8 cellular contexts compared by ENCODE assay signal in the genomic region with DNA sequence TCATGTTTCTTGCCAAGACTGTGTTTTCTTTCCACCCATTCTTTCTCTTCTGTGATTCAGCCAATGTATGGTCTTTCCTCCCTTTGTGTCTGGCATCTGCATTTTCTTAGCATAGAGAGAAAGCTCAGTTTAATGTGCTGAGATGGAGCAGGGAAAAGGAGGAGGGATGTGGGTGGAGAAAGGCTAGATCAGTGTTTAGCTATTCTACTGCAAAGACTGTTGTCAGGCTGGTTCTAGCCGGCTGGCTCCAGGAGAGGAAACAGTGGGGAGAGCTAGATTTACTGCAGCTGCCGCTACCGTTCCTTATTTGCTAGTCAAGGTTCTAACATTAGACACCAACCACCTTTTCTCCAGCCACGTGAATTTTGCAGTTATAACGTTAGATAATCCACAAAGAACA. TPM values are rescaled to one million over a fixed set of nuclear protein-coding genes. Genes with fewer than 3 reads are reported as not detected.
A peak's percentile ranks its signal among the peaks of the same experiment; 100 is the strongest.
DNase-seq lines count a peak whose midpoint lies in the region; ATAC-seq, FAIRE-seq and TF ChIP-seq lines count a peak whose summit lies in the region.

No MANE protein-coding gene starts in this region.

- H3K36me3 ChIP-seq in esophagus squamous epithelium (no peaks in the 10 kb centered on the region), neural progenitor cell (no peaks in the 10 kb centered on the region)

- H3K27ac Mint-ChIP-seq in neural progenitor cell: peak overlapping the region; percentile 96

- no peak overlapping the region for H3K9ac ChIP-seq in neural progenitor cell

- H3K4me1 Mint-ChIP-seq in neural progenitor cell: peaks cover 43% of the 10 kb centered on the region

- no peak overlapping the region for H3K4me3 ChIP-seq in esophagus squamous epithelium
- no peak overlapping the region for H3K4me3 ChIP-seq in neural progenitor cell

- H3K4me3 Mint-ChIP-seq in neural progenitor cell: peak overlapping the region; percentile 57

- H3K27me3 ChIP-seq in esophagus squamous epithelium (no peaks in the 10 kb centered on the region), neural progenitor cell (no peaks in the 10 kb centered on the region)

- H4K20me1 ChIP-seq in neural progenitor cell (ENCODE audit: low read depth): no peaks in the 10 kb centered on the region

- peaks cover 3% of the 10 kb centered on the region for H3K27me3 Mint-ChIP-seq in neural progenitor cell (ENCODE audit: insufficient read depth, low read depth)

- peak; percentile 65 for FAIRE-seq in GM12892 (lab: Jason Lieb, UNC)

- H3F3A ChIP-seq in neural progenitor cell (ENCODE audit: low read depth): peaks cover 55% of the 10 kb centered on the region

- no peaks in the 10 kb centered on the region for H3K9me3 Mint-ChIP-seq in neural progenitor cell

- WGBS in esophagus squamous epithelium, 2 donors: 6 to 10% methylated on average over 5 of the region's 5 CpGs

- no peak for DNase-seq in GM12892 (ENCODE audit: insufficient read length)
- peak; percentile 80 for DNase-seq in NCI-H526 treated with DMSO at 0.1 percent for 48 hours (lab: John Stamatoyannopoulos, UW)
- no peak for DNase-seq in esophagus squamous epithelium (lab: John Stamatoyannopoulos, UW)
- peak; percentile 80 for DNase-seq in neural progenitor cell (ENCODE audit: low spot score)
- DNase-seq in GM19238 (ENCODE audit: insufficient read length, low spot score): no peak

- H3K4me2 ChIP-seq in neural progenitor cell: peak overlapping the region; percentile 56

- no peak for TF ChIP-seq POLR2A in GM12892 (IDR thresholded peaks at IDR 0.05; ENCODE audit: low read depth, low read length)
- no peak for TF ChIP-seq POLR2A in esophagus squamous epithelium (IDR thresholded peaks at IDR 0.05)

- H3K27ac ChIP-seq in esophagus squamous epithelium (peak overlapping the region in 3 of 4 donors; percentile 30 to 66 (median 42)), neural progenitor cell (peak overlapping the region; percentile 85)

- peak overlapping the region; percentile 92 for H2AFZ ChIP-seq in neural progenitor cell (replicated peaks)

- intact Hi-C loops in esophagus squamous epithelium (cut with DNase I): no loop called here

- H3K79me2 ChIP-seq in neural progenitor cell (ENCODE audit: low read depth): no peaks in the 10 kb centered on the region

- TF ChIP-seq CTCF in esophagus squamous epithelium (IDR thresholded peaks at IDR 0.05) (no peak), neural progenitor cell (IDR thresholded peaks at IDR 0.05) (no peak)

- ATAC-seq in GM18520 (IDR thresholded peaks at IDR 0.05; ENCODE audit: unreplicated experiment) (no peak), GM21619 (IDR thresholded peaks at IDR 0.05; ENCODE audit: unreplicated experiment) (no peak), GM19455 (IDR thresholded peaks at IDR 0.05; ENCODE audit: unreplicated experiment) (no peak)

- H3K9me3 ChIP-seq in esophagus squamous epithelium (no peaks in the 10 kb centered on the region), neural progenitor cell (ENCODE audit: low read depth) (no peaks in the 10 kb centered on the region)

- no peaks in the 10 kb centered on the region for H3K36me3 Mint-ChIP-seq in neural progenitor cell

- H3K4me1 ChIP-seq in esophagus squamous epithelium (peaks cover 14 to 45% (median 20%) of the 10 kb centered on the region in 3 donors), neural progenitor cell (peaks cover 37% of the 10 kb centered on the region)

RNA-seq across cellular contexts. Expression of gene RIMKLB, which starts 5.2 kb away (rescaled TPM):
- polyA plus RNA-seq in GM12892 (2012; ENCODE audit: missing spikeins): 27.8 TPM
- total RNA-seq in esophagus squamous epithelium: 10 to 100 TPM in 3 of 4 donors, 1 to 10 TPM in 1; 8.0 to 37.8 (median 15.0) TPM
- 113 and 131 TPM in 2 replicates for total RNA-seq in neural progenitor cell (ENCODE audit: low replicate concordance)

RNA-seq across cellular contexts. Expression of gene MFAP5, which starts 29.9 kb away (rescaled TPM):
- 0.66 TPM for polyA plus RNA-seq in GM12892 (2012; ENCODE audit: missing spikeins)
- total RNA-seq in esophagus squamous epithelium (10 to 100 TPM in 2 of 4 donors, 1 to 10 TPM in 2; 1.2 to 51.7 (median 16.9) TPM), neural progenitor cell (ENCODE audit: low replicate concordance) (0.25 TPM in 1 of 2 replicates, not detected in the other)

Comparison
In these comparisons a context has a peak if more than half of its experiments do, and no peak if none do; other contexts are left out.
1. DNase-seq: peak in NCI-H526 treated with DMSO at 0.1 percent for 48 hours (single experiment) and neural progenitor cell (single experiment); none in GM12892 (single experiment), esophagus squamous epithelium (single experiment) and GM19238 (single experiment).